Comparison of ENCODE assay signal across 17 cellular contexts in genomic region chr6:4728436-4728769, GRCh38. TPM values are rescaled to one million over a fixed set of nuclear protein-coding genes. Genes with fewer than 3 reads are reported as not detected.
A peak's percentile ranks its signal among the peaks of the same experiment; 100 is the strongest.
DNase-seq lines count a peak whose midpoint lies in the region; ATAC-seq, FAIRE-seq and TF ChIP-seq lines count a peak whose summit lies in the region.
"Had no signal": no experiment of that assay in that cellular context is flagged by ENCODE, and none has a peak within 500 bp of the region (broad histone marks: within the 10 kb centered on the region; RNA-seq: fewer than 3 reads in every experiment).

No MANE protein-coding gene starts in this region.

- no peak overlapping the region for H2BK15ac ChIP-seq in H1 (ENCODE audit: low read length)

- H4K8ac ChIP-seq in H1 (ENCODE audit: extremely low read depth, insufficient read depth, low read length), result no peak overlapping the region

- H2AFZ ChIP-seq in MM.1S (ENCODE audit: low read length) (no peak overlapping the region), H1 (ENCODE audit: low read length) (no peak overlapping the region), neural progenitor cell (replicated peaks) (no peak overlapping the region)

- no peak overlapping the region for H3K4me3 ChIP-seq in CD8-positive, alpha-beta memory T cell (ENCODE audit: low read length)
- H3K4me3 ChIP-seq in MM.1S (ENCODE audit: low read length) (no peak overlapping the region), H1 (ENCODE audit: extremely low read depth in 1 of 4, insufficient read depth in 2 of 4, low read depth in 3 of 4, low read length in 4 of 4) (no peak overlapping the region), neural progenitor cell (no peak overlapping the region)
- H3K4me3 ChIP-seq: BLaER1, GM12878, HAP-1 had no signal

- H3K14ac ChIP-seq in H1 (ENCODE audit: insufficient read length), result no peak overlapping the region

- peaks cover 10 to 24% of the 10 kb centered on the region in 2 donors for H3K27me3 Mint-ChIP-seq in CD8-positive, alpha-beta memory T cell
- H3K27me3 Mint-ChIP-seq in neural progenitor cell (ENCODE audit: insufficient read depth, low read depth), result peaks cover 2% of the 10 kb centered on the region

- no peak overlapping the region for H3K56ac ChIP-seq in H1 (replicated peaks; ENCODE audit: insufficient read length, low read depth, low read length)

- no peak for TF ChIP-seq EP300 in H1 (IDR thresholded peaks at IDR 0.05; ENCODE audit: borderline replicate concordance in 1 of 2, low read depth in 2 of 2, low read length in 2 of 2)

- no peak overlapping the region for H3K27ac Mint-ChIP-seq in CD8-positive, alpha-beta memory T cell
- H3K27ac Mint-ChIP-seq in neural progenitor cell, result no peak overlapping the region
- H3K27ac Mint-ChIP-seq: CD4-positive, alpha-beta memory T cell had no signal

- no peaks in the 10 kb centered on the region; the same call in 1 of the 2 replicates for H3K23me2 ChIP-seq in H1 (ENCODE audit: low read depth, low read length)

- WGBS in H1 (ENCODE audit: extremely low coverage in 1 of 2, insufficient coverage in 1 of 2, insufficient read length in 1 of 2, insufficient replicate concordance in 2 of 2, low coverage in 1 of 2, low lambda C conversion rate in 2 of 2, missing lambda C conversion rate in 1 of 2), 2 experiments, result 90% methylated on average over 4 of the region's 4 CpGs; no CpG with 5 or more reads in 1 of the 2 experiments

- TF ChIP-seq POLR2A in H1 (IDR thresholded peaks at IDR 0.05; ENCODE audit: control extremely low read depth in 1 of 2, low read depth in 2 of 2, low read length in 2 of 2), result no peak

- H3K27me3 ChIP-seq in CD8-positive, alpha-beta memory T cell (ENCODE audit: insufficient read depth, low read length, poor library complexity, severe bottlenecking), result no peaks in the 10 kb centered on the region
- H3K27me3 ChIP-seq in MM.1S (replicated peaks; ENCODE audit: insufficient read depth, low read length) (no peaks in the 10 kb centered on the region), H1 (replicated peaks in 1 of 4; ENCODE audit: control insufficient read depth in 3 of 4, extremely low read depth in 1 of 4, insufficient read depth in 3 of 4, low read length in 3 of 4) (no peaks in the 10 kb centered on the region), neural progenitor cell (no peaks in the 10 kb centered on the region)
- H3K27me3 ChIP-seq: BLaER1 had no signal

- H3F3A ChIP-seq in MM.1S (ENCODE audit: insufficient read depth, low read length) (no peaks in the 10 kb centered on the region), neural progenitor cell (ENCODE audit: low read depth) (peaks cover 9% of the 10 kb centered on the region)

- no peaks in the 10 kb centered on the region for H3K36me3 Mint-ChIP-seq in CD8-positive, alpha-beta memory T cell
- H3K36me3 Mint-ChIP-seq in neural progenitor cell, result no peaks in the 10 kb centered on the region
- H3K36me3 Mint-ChIP-seq: CD14-positive monocyte; CD4-positive, alpha-beta memory T cell had no signal

- peaks cover 13 to 20% (median 14%) of the 10 kb centered on the region in 3 donors for H3K4me1 Mint-ChIP-seq in CD8-positive, alpha-beta memory T cell
- peaks cover 19% of the 10 kb centered on the region for H3K4me1 Mint-ChIP-seq in neural progenitor cell

- FAIRE-seq in H1 (lab: Jason Lieb, UNC) (no peak), HTR-8/SVneo (lab: Jason Lieb, UNC) (no peak)
- FAIRE-seq: GM12878 had no signal

- H4K20me1 ChIP-seq in MM.1S (ENCODE audit: insufficient read depth, low read length), result no peaks in the 10 kb centered on the region
- H4K20me1 ChIP-seq in H1 (replicated peaks in 1 of 2; ENCODE audit: control insufficient read depth in 1 of 2, insufficient read depth in 2 of 2, low read length in 2 of 2), result no peaks in the 10 kb centered on the region
- H4K20me1 ChIP-seq in neural progenitor cell (ENCODE audit: low read depth), result no peaks in the 10 kb centered on the region
- H4K20me1 ChIP-seq: BLaER1 had no signal

- H3K9ac ChIP-seq in MM.1S (ENCODE audit: low read length) (no peak overlapping the region), H1 (replicated peaks in 1 of 4; ENCODE audit: extremely low read depth in 1 of 4, low read depth in 3 of 4, low read length in 3 of 4) (no peak overlapping the region), neural progenitor cell (no peak overlapping the region)
- H3K9ac ChIP-seq: BLaER1 had no signal

- no peaks in the 10 kb centered on the region for H3K79me2 ChIP-seq in MM.1S (ENCODE audit: low read length)
- no peaks in the 10 kb centered on the region for H3K79me2 ChIP-seq in H1 (ENCODE audit: control insufficient read depth in 1 of 2, insufficient read depth in 2 of 2, low read length in 2 of 2)
- no peaks in the 10 kb centered on the region for H3K79me2 ChIP-seq in neural progenitor cell (ENCODE audit: low read depth)

- no peak for TF ChIP-seq CTCF in MM.1S (IDR thresholded peaks at IDR 0.05; ENCODE audit: low read length)
- TF ChIP-seq CTCF in H1 (IDR thresholded peaks at IDR 0.05; ENCODE audit: control extremely low read depth in 1 of 3, insufficient read depth in 1 of 3, low read depth in 1 of 3, low read length in 3 of 3), result no peak
- no peak for TF ChIP-seq CTCF in neural progenitor cell (IDR thresholded peaks at IDR 0.05)
- TF ChIP-seq CTCF in omental fat pad (IDR thresholded peaks at IDR 0.05), result no peak

- no peak for TF ChIP-seq RAD21 in H1 (IDR thresholded peaks at IDR 0.05 in 1 of 2, conservative IDR thresholded peaks at IDR 0.05 in 1 of 2; ENCODE audit: low read depth in 2 of 2, low read length in 2 of 2)

- peak overlapping the region; percentile 29; the same call in 1 of the 2 replicates for H3K4me2 ChIP-seq in MM.1S (ENCODE audit: low read depth, low read length)
- H3K4me2 ChIP-seq in H1 (ENCODE audit: insufficient read depth in 1 of 2, low read depth in 2 of 2, low read length in 2 of 2), result no peak overlapping the region
- H3K4me2 ChIP-seq in neural progenitor cell, result no peak overlapping the region

- H3K9me2 ChIP-seq in MM.1S (replicated peaks; ENCODE audit: insufficient read depth, low read length), result no peaks in the 10 kb centered on the region

- peak overlapping the region in 1 of 7 donors; percentile 33 for H3K4me3 Mint-ChIP-seq in CD8-positive, alpha-beta memory T cell
- H3K4me3 Mint-ChIP-seq in neural progenitor cell, result peak overlapping the region; percentile 18
- H3K4me3 Mint-ChIP-seq: CD4-positive, alpha-beta memory T cell had no signal

- no peak overlapping the region for H4K5ac ChIP-seq in H1 (ENCODE audit: insufficient read length, low read depth, low read length)

- H2BK5ac ChIP-seq in H1 (ENCODE audit: low read depth, low read length), result no peak overlapping the region

- POLR2A ChIA-PET in CD8-positive, alpha-beta memory T cell (lab: Charles Lee), result no interaction called here
- POLR2A ChIA-PET in H1 (lab: Charles Lee; ENCODE audit: partially characterized antibody), result interaction anchor here (1.9 kb wide), 1 partner anchor 49 kb away, joined by 4 read pairs; no protein-coding TSS in a partner anchor

- DNase-seq in CD8-positive, alpha-beta memory T cell, result no peak
- DNase-seq in MM.1S, result no peak
- DNase-seq in H1 (ENCODE audit: low read depth in 1 of 2, low spot score in 2 of 2), result no peak
- no peak for DNase-seq in neural progenitor cell (ENCODE audit: low spot score)
- DNase-seq in HTR-8/SVneo (ENCODE audit: insufficient read length, low spot score), result no peak
- no peak for DNase-seq in activated T-cell treated with anti-CD3 and anti-CD28 coated beads, Interleukin-2, amount 50 U/mL, for 1 hour
- DNase-seq in omental fat pad (ENCODE audit: low spot score), result no peak
- DNase-seq: 8988T; CD4-positive, alpha-beta memory T cell; DMS 273 treated with DMSO at 0.1 percent for 48 hours; DND-41; EL had no signal

- H3K9me3 Mint-ChIP-seq in CD8-positive, alpha-beta memory T cell, result no peaks in the 10 kb centered on the region
- H3K9me3 Mint-ChIP-seq in neural progenitor cell, result no peaks in the 10 kb centered on the region
- H3K9me3 Mint-ChIP-seq: CD4-positive, alpha-beta memory T cell had no signal

- ATAC-seq in HG02571 (IDR thresholded peaks at IDR 0.05; ENCODE audit: unreplicated experiment), result no peak
- no peak for ATAC-seq in omental fat pad (ENCODE audit: low FRiP score)

- H2BK12ac ChIP-seq in H1 (ENCODE audit: low read depth, low read length), result peak overlapping the region; percentile 68; the same call in 1 of the 2 replicates

- CTCF ChIA-PET in CD8-positive, alpha-beta memory T cell (lab: Charles Lee), result no interaction called here
- CTCF ChIA-PET in H1 (lab: Charles Lee; ENCODE audit: partially characterized antibody), result interaction anchor here (0.7 to 1.2 kb wide), 2 partner anchors 131 to 690 kb away, joined by 3 read pairs; no protein-coding TSS in a partner anchor

- H3K27ac ChIP-seq in CD8-positive, alpha-beta memory T cell (ENCODE audit: low read depth, low read length), result peak overlapping the region; percentile 76
- no peak overlapping the region for H3K27ac ChIP-seq in MM.1S (ENCODE audit: low read length)
- no peak overlapping the region for H3K27ac ChIP-seq in H1 (ENCODE audit: low read depth, low read length)
- no peak overlapping the region for H3K27ac ChIP-seq in neural progenitor cell
- H3K27ac ChIP-seq: BLaER1 had no signal

- H3K18ac ChIP-seq in H1 (ENCODE audit: extremely low read depth, low read length), result no peak overlapping the region

- no peak overlapping the region for H2AK5ac ChIP-seq in H1 (ENCODE audit: low read depth, low read length)

- H2BK20ac ChIP-seq in H1 (ENCODE audit: low read length), result no peak overlapping the region

- no peaks in the 10 kb centered on the region for H3K36me3 ChIP-seq in CD8-positive, alpha-beta memory T cell (ENCODE audit: insufficient read depth, low read length)
- H3K36me3 ChIP-seq in MM.1S (replicated peaks; ENCODE audit: insufficient read depth, low read length) (no peaks in the 10 kb centered on the region), H1 (ENCODE audit: control insufficient read depth in 2 of 4, insufficient read depth in 4 of 4, low read length in 3 of 4) (no peaks in the 10 kb centered on the region), neural progenitor cell (no peaks in the 10 kb centered on the region)
- H3K36me3 ChIP-seq: BLaER1, HAP-1 had no signal

- H3K4me1 ChIP-seq in CD8-positive, alpha-beta memory T cell (ENCODE audit: insufficient read depth, low read length), result no peaks in the 10 kb centered on the region
- H3K4me1 ChIP-seq in MM.1S (ENCODE audit: low read length) (peaks cover 12% of the 10 kb centered on the region), H1 (replicated peaks in 1 of 4; ENCODE audit: control insufficient read depth in 3 of 4, insufficient read depth in 4 of 4, low read length in 3 of 4) (peaks cover 5 to 8% (median 7%) of the 10 kb centered on the region in 4 experiments), neural progenitor cell (peaks cover 8% of the 10 kb centered on the region)
- H3K4me1 ChIP-seq: HAP-1 had no signal

- no peaks in the 10 kb centered on the region for H3K79me1 ChIP-seq in H1 (ENCODE audit: low read depth, low read length)

- no peak overlapping the region for H4K91ac ChIP-seq in H1 (replicated peaks; ENCODE audit: insufficient read length, low read length)

- H3K23ac ChIP-seq in H1 (ENCODE audit: insufficient read length), result no peak overlapping the region

- no peak overlapping the region for H3K4ac ChIP-seq in H1 (replicated peaks; ENCODE audit: insufficient read length, low read depth, low read length)

- H3K9me3 ChIP-seq in CD8-positive, alpha-beta memory T cell (ENCODE audit: low read length), result no peaks in the 10 kb centered on the region
- no peaks in the 10 kb centered on the region for H3K9me3 ChIP-seq in MM.1S (replicated peaks; ENCODE audit: insufficient read depth, low read length)
- H3K9me3 ChIP-seq in H1 (ENCODE audit: insufficient read depth in 2 of 2, low read depth in 1 of 2, low read length in 1 of 2), result peaks cover 0 to 4% of the 10 kb centered on the region in 2 experiments; a peak in 1 of 4 replicates
- no peaks in the 10 kb centered on the region for H3K9me3 ChIP-seq in neural progenitor cell (ENCODE audit: low read depth)
- H3K9me3 ChIP-seq: HAP-1 had no signal

- no peak overlapping the region for H2BK120ac ChIP-seq in H1 (replicated peaks; ENCODE audit: low read depth, low read length)

RNA-seq across cellular contexts. Expression of gene CDYL, which starts 47.8 kb away (rescaled TPM):
- total RNA-seq in CD8-positive, alpha-beta memory T cell, result 10 to 100 TPM; 31.7 to 32.2 TPM
- 7.5 TPM for polyA plus RNA-seq in CD8-positive, alpha-beta memory T cell
- 113 and 119 TPM in 2 replicates for total RNA-seq in H1 (2021; fragmentation: NEBNext Ultra II Directional; extraction: Animal tissue kit (Norgen Biotek cat#: 25700))
- 53.7 and 56.4 TPM in 2 replicates for polyA plus RNA-seq in H1 (2011; rRNA removed)
- polyA plus RNA-seq in H1 (2011; cell fraction: cytosol; rRNA removed), result 147 TPM
- polyA plus RNA-seq in H1 (2011; cell fraction: nucleus; rRNA removed), result 71.5 TPM
- 86.0 to 106 TPM (median 98.0 TPM) in 4 replicates for polyA plus RNA-seq in H1 (2012, experiment 1 of 2)
- polyA plus RNA-seq in H1 (2012, experiment 2 of 2), result 14.0 TPM
- polyA plus RNA-seq in H1 (2013, experiment 1 of 2), result 92.0 TPM
- 90.7 TPM for polyA plus RNA-seq in H1 (2013, experiment 2 of 2)
- 90.6 and 115 TPM in 2 replicates for polyA minus RNA-seq in H1 (2011; rRNA and poly(A)+ RNA removed)
- 79.0 TPM for polyA minus RNA-seq in H1 (2011; cell fraction: cytosol; rRNA and poly(A)+ RNA removed)
- 156 TPM for polyA minus RNA-seq in H1 (2011; cell fraction: nucleus; rRNA and poly(A)+ RNA removed)
- total RNA-seq in neural progenitor cell (ENCODE audit: low replicate concordance), result 46.4 and 53.5 TPM in 2 replicates
- total RNA-seq in omental fat pad, result 10 to 100 TPM; 32.2 to 34.5 (median 33.0) TPM
